ENCODE assay signal across 9 cellular contexts in the genomic region with DNA sequence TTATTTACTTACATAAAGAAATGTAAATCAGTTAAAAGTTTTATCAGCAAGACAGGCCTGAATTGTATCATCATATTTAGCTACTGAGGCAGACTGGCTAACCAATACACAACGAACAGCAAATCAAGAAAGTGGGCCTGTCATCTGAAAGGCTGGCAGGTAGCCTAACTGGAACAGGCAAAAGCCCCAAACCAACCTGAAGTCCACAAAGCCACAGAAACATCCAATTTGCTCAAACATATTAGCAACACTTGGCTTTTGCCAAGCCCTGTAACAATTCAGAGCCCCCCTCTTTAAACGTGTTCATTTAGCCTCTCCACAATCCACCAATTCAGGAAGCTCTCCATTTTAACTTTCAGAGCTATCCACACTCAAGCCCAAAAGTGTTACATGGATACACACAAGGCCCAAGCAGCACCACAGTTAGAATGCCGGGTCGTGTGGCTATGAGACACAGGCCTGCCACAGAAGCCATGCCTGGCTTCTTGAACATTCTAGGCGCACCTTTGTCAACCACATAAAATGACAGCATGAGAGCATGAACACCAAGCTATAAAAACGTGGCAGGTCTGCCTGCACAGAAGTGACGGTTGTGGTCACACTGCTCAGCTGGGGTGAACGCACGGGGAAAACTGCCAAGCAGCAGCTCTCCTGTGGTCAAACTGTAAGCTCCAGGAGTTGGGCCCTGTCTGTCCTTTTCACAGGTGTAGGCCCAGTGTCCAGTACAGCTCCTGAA. TPM values are rescaled to one million over a fixed set of nuclear protein-coding genes. Genes with fewer than 3 reads are reported as not detected.
DNase-seq lines count a peak whose midpoint lies in the region; ATAC-seq and TF ChIP-seq lines count a peak whose summit lies in the region.
"Had no signal": no experiment of that assay in that cellular context is flagged by ENCODE, and none has a peak within 500 bp of the region (broad histone marks: within the 10 kb centered on the region; RNA-seq: fewer than 3 reads in every experiment).

No MANE protein-coding gene starts in this region.

- H3K27me3 Mint-ChIP-seq in T-helper 1 cell treated with Interleukin-12 subunit alpha and Interleukin-12 subunit beta and Interleukin-4 antibody, amounts not matched to agents 30 μg/mL and 1 μg/mL, for 36 hours (ENCODE audit: low read depth) = no peaks in the 10 kb centered on the region

- no peaks in the 10 kb centered on the region for H3K27me3 ChIP-seq in stomach

- peak overlapping the region; percentile 52 for H3K4me3 Mint-ChIP-seq in T-helper 1 cell treated with Interleukin-12 subunit alpha and Interleukin-12 subunit beta and Interleukin-4 antibody, amounts not matched to agents 30 μg/mL and 1 μg/mL, for 36 hours

- H3K4me3 ChIP-seq in coronary artery = no peak overlapping the region
- no peak overlapping the region for H3K4me3 ChIP-seq in stomach
- no peak overlapping the region for H3K4me3 ChIP-seq in OCI-LY7 (ENCODE audit: low read depth, low read length, poor library complexity, severe bottlenecking)

- DNase-seq in activated CD4-positive, CD25-positive, alpha-beta regulatory T cell (lab: John Stamatoyannopoulos, UW) = no peak
- no peak for DNase-seq in coronary artery (ENCODE audit: low spot score)
- no peak for DNase-seq in stomach
- no peak for DNase-seq in C1 segment of cervical spinal cord (lab: John Stamatoyannopoulos, UW)
- DNase-seq in OCI-LY7 (ENCODE audit: low spot score) = no peak

- no peak for TF ChIP-seq POLR2A in stomach (IDR thresholded peaks at IDR 0.05)

- peaks cover 55% of the 10 kb centered on the region for H3K4me1 Mint-ChIP-seq in T-helper 1 cell treated with Interleukin-12 subunit alpha and Interleukin-12 subunit beta and Interleukin-4 antibody, amounts not matched to agents 30 μg/mL and 1 μg/mL, for 36 hours (ENCODE audit: low read depth)

- intact Hi-C loops in stomach (cut with DNase I; ENCODE audit: low total_unique reads) (loop anchor here (10.0 kb wide), 1 partner anchor 47 kb away; no protein-coding TSS in a partner anchor), OCI-LY7 (cut with micrococcal nuclease; ENCODE audit: unreplicated experiment) (no loop called here)

- no peaks in the 10 kb centered on the region for H4K20me1 ChIP-seq in OCI-LY7 (ENCODE audit: insufficient read depth, low read length)

- H3K4me1 ChIP-seq in stomach (peaks cover 46 to 97% (median 76%) of the 10 kb centered on the region in 4 donors), OCI-LY7 (ENCODE audit: insufficient read depth, low read length, poor library complexity, severe bottlenecking) (peaks cover 10% of the 10 kb centered on the region)

- no peaks in the 10 kb centered on the region for H3K9me3 Mint-ChIP-seq in T-helper 1 cell treated with Interleukin-12 subunit alpha and Interleukin-12 subunit beta and Interleukin-4 antibody, amounts not matched to agents 30 μg/mL and 1 μg/mL, for 36 hours

- peak overlapping the region; percentile 94 for H3K27ac Mint-ChIP-seq in T-helper 1 cell treated with Interleukin-12 subunit alpha and Interleukin-12 subunit beta and Interleukin-4 antibody, amounts not matched to agents 30 μg/mL and 1 μg/mL, for 36 hours

- no peaks in the 10 kb centered on the region for H3K79me2 ChIP-seq in OCI-LY7 (ENCODE audit: insufficient read depth, low read depth, low read length)

- no peak for TF ChIP-seq EP300 in stomach (IDR thresholded peaks at IDR 0.05)

- H2AFZ ChIP-seq in OCI-LY7 (ENCODE audit: low read length) = no peak overlapping the region

- H3K36me3 ChIP-seq in stomach (peaks cover 0 to 50% (median 29%) of the 10 kb centered on the region in 4 donors), OCI-LY7 (ENCODE audit: insufficient read depth, low read length) (no peaks in the 10 kb centered on the region)

- BruUV-seq in OCI-LY7 (replicated peaks; lab: Mats Ljungman, UMichigan) = no TSS peak

- H3K9me2 ChIP-seq in OCI-LY7 (ENCODE audit: insufficient read depth, low read length) = no peaks in the 10 kb centered on the region

- H3K27ac ChIP-seq in coronary artery (peak overlapping the region; percentile 5 to 37), stomach (peak overlapping the region in 4 of 5 donors; percentile 21 to 99 (median 65)), OCI-LY7 (ENCODE audit: low read depth, low read length, poor library complexity, severe bottlenecking) (no peak overlapping the region)

- H3K4me2 ChIP-seq in OCI-LY7 (ENCODE audit: low read length) = no peak overlapping the region

- no peaks in the 10 kb centered on the region for H3K9me3 ChIP-seq in stomach
- H3K9me3 ChIP-seq in OCI-LY7 (ENCODE audit: low read length) = no peaks in the 10 kb centered on the region

- H3K36me3 Mint-ChIP-seq in T-helper 1 cell treated with Interleukin-12 subunit alpha and Interleukin-12 subunit beta and Interleukin-4 antibody, amounts not matched to agents 30 μg/mL and 1 μg/mL, for 36 hours (ENCODE audit: low read depth) = peaks cover 46% of the 10 kb centered on the region

- CTCF ChIA-PET in OCI-LY7 (lab: Charles Lee; ENCODE audit: unreplicated experiment) = no interaction called here

- TF ChIP-seq CTCF in coronary artery (IDR thresholded peaks at IDR 0.05) (no peak), stomach (IDR thresholded peaks at IDR 0.05) (no peak), OCI-LY7 (conservative IDR thresholded peaks at IDR 0.05; ENCODE audit: low read length) (no peak)

- 40 to 70% (median 62%) methylated on average over 7 to 9 of the region's 9 CpGs for WGBS in stomach, 5 donors

- ATAC-seq in activated CD4-positive, CD25-positive, alpha-beta regulatory T cell treated with anti-CD3 and anti-CD28 coated beads, Interleukin-2, amount 50 U/mL, for 24 hours = peak; percentile 37 to 42
- ATAC-seq in HG03571 (IDR thresholded peaks at IDR 0.05; ENCODE audit: unreplicated experiment) = no peak
- ATAC-seq: Right ventricle myocardium inferior had no signal

- POLR2A ChIA-PET in OCI-LY7 (lab: Charles Lee) = interaction anchor here (0.7 to 1.5 kb wide), 7 partner anchors 11 to 242 kb away, joined by 3 to 6 read pairs (median 4); no protein-coding TSS in a partner anchor

RNA-seq across cellular contexts. Expression of a gene that starts 49.3 kb away (rescaled TPM):
- total RNA-seq in stomach (10 to 100 TPM in 4 of 5 donors, 1 to 10 TPM in 1; 9.4 to 31.2 (median 14.0) TPM), OCI-LY7 (2022) (not detected in 2 replicates)
- polyA plus RNA-seq in stomach = 1 to 10 TPM; 3.2 to 9.2 (median 6.9) TPM
- not detected in 2 replicates for total RNA-seq in OCI-LY7 (2014; rRNA removed; shearing (Covaris generic))

Comparison
In these comparisons a context has a peak if more than half of its experiments do, and no peak if none do; other contexts are left out.
1. RNA of a gene that starts 49.3 kb away (total RNA-seq): 9.4 to 31.2 TPM in stomach; not detected in OCI-LY7; every median in the first group is over 4 times any median in the second.